In genomic region chr5:142171270-142171669, GRCh38 we compare ENCODE assay signal across 35 cellular contexts.
DNase-seq lines count a peak whose midpoint lies in the region; ATAC-seq, FAIRE-seq and TF ChIP-seq lines count a peak whose summit lies in the region.
"Had no signal": no experiment of that assay in that cellular context is flagged by ENCODE, and none has a peak within 500 bp of the region (broad histone marks: within the 10 kb centered on the region; RNA-seq: fewer than 3 reads in every experiment).

No MANE protein-coding gene starts in this region.

- no peaks in the 10 kb centered on the region for H3K9me2 ChIP-seq in SK-N-SH

- intact Hi-C loops in K562 (cut with micrococcal nuclease) = no loop called here
- intact Hi-C loops in spleen (cut with DNase I; ENCODE audit: low total_unique reads) = no loop called here

- no peaks in the 10 kb centered on the region for H3K27me3 Mint-ChIP-seq in activated CD4-positive, alpha-beta T cell treated with anti-CD3 and anti-CD28 coated beads, Interleukin-2, amount 10 ng/mL, durations not matched to agents 7 days and 5 days
- H3K27me3 Mint-ChIP-seq: activated T-cell treated with anti-CD3 and anti-CD28 coated beads, Interleukin-2, amount 50 U/mL, for 24 hours had no signal

- no TSS peak for BruUV-seq in K562 (replicated peaks; lab: Mats Ljungman, UMichigan)

- TF ChIP-seq CTCF in SK-N-SH (IDR thresholded peaks at IDR 0.05) = 0 out of 2 replicates have a peak, but pooled peaks have one; percentile 17
- peak in 2 of 3 experiments; percentile 8 to 25; a peak in 1 of 6 replicates for TF ChIP-seq CTCF in K562 (IDR thresholded peaks at IDR 0.05 in 2 of 3, conservative IDR thresholded peaks at IDR 0.05 in 1 of 3; ENCODE audit: insufficient read depth in 2 of 3, low read depth in 1 of 3, low read length in 3 of 3)
- TF ChIP-seq CTCF in spleen (IDR thresholded peaks at IDR 0.05 in 8 of 11, conservative IDR thresholded peaks at IDR 0.05 in 3 of 11) = no peak

- ATAC-seq in SK-N-SH treated with all-trans-retinoic acid at 6 μM for 48 hours (no peak), K562 (peak; percentile 43; the same call in 1 of the 3 replicates), esophagus mucosa (peak; percentile 37)
- ATAC-seq: heart right ventricle; stimulated activated naive B cell treated with anti-CD40 and anti-IgM and Interleukin-4, amounts not matched to agents 10 μg/mL and 1 μg/mL and 100 μg/mL, for 72 hours had no signal

- no peak overlapping the region for H3K4me3 Mint-ChIP-seq in activated CD4-positive, alpha-beta T cell treated with anti-CD3 and anti-CD28 coated beads, Interleukin-2, amount 10 ng/mL, durations not matched to agents 7 days and 5 days
- H3K4me3 Mint-ChIP-seq: activated naive CD8-positive, alpha-beta T cell treated with anti-CD3 and anti-CD28 coated beads, Interleukin-2, amount 10 ng/mL, durations not matched to agents 7 days and 5 days; activated T-cell treated with anti-CD3 and anti-CD28 coated beads, Interleukin-2, amount 50 U/mL, for 24 hours; CD4-positive, CD25-positive, alpha-beta regulatory T cell; naive B cell; stimulated activated naive B cell treated with anti-CD40 and anti-IgM and Interleukin-4, amounts not matched to agents 10 μg/mL and 1 μg/mL and 100 μg/mL, for 72 hours had no signal

- H3K9me1 ChIP-seq in K562 (ENCODE audit: control insufficient read depth, insufficient read depth, low read length) = no peaks in the 10 kb centered on the region

- H3F3A ChIP-seq in SK-N-SH (replicated peaks; ENCODE audit: insufficient read depth) = peaks cover 3% of the 10 kb centered on the region

- H3K27me3 ChIP-seq in SK-N-SH (ENCODE audit: insufficient read depth) (no peaks in the 10 kb centered on the region), K562 (ENCODE audit: control insufficient read depth in 2 of 2, insufficient read depth in 2 of 2, low read length in 2 of 2) (peaks cover 31 to 46% of the 10 kb centered on the region in 2 experiments), spleen (replicated peaks in 1 of 7) (peaks cover 0 to 35% (median 0%) of the 10 kb centered on the region in 7 donors)
- H3K27me3 ChIP-seq: heart right ventricle, MG63, SJCRH30, suprapubic skin had no signal

- no peak for FAIRE-seq in K562 (lab: Jason Lieb, UNC)

- no peaks in the 10 kb centered on the region for H4K20me1 ChIP-seq in SK-N-SH (ENCODE audit: insufficient read depth)
- no peaks in the 10 kb centered on the region for H4K20me1 ChIP-seq in K562 (replicated peaks; ENCODE audit: control insufficient read depth, insufficient read depth, low read length)

- no peaks in the 10 kb centered on the region for H3K9me3 Mint-ChIP-seq in activated CD4-positive, alpha-beta T cell treated with anti-CD3 and anti-CD28 coated beads, Interleukin-2, amount 10 ng/mL, durations not matched to agents 7 days and 5 days
- H3K9me3 Mint-ChIP-seq: activated T-cell treated with anti-CD3 and anti-CD28 coated beads, Interleukin-2, amount 50 U/mL, for 24 hours; CD4-positive, CD25-positive, alpha-beta regulatory T cell; naive B cell; stimulated activated naive B cell treated with anti-CD40 and anti-IgM and Interleukin-4, amounts not matched to agents 10 μg/mL and 1 μg/mL and 100 μg/mL, for 72 hours had no signal

- H3K9me3 ChIP-seq in SK-N-SH (no peaks in the 10 kb centered on the region), K562 (replicated peaks; ENCODE audit: control insufficient read depth, insufficient read depth, low read depth, low read length) (no peaks in the 10 kb centered on the region), spleen (no peaks in the 10 kb centered on the region)
- H3K9me3 ChIP-seq: heart right ventricle, MG63, prostate gland, SJCRH30, suprapubic skin had no signal

- no peak overlapping the region for H3K4me3 ChIP-seq in SK-N-SH (ENCODE audit: low read depth in 2 of 2, low read length in 1 of 2)
- H3K4me3 ChIP-seq in K562 = no peak overlapping the region
- H3K4me3 ChIP-seq in spleen = no peak overlapping the region
- H3K4me3 ChIP-seq: coronary artery, GM23248, heart right ventricle, MG63, prostate gland, SJCRH30, suprapubic skin had no signal

- CTCF ChIA-PET in SK-N-SH (lab: Yijun Ruan, JAX) = interaction anchor here (0.9 to 3.0 kb wide), 4 partner anchors 11 to 377 kb away, joined by 3 to 9 read pairs (median 8); no protein-coding TSS in a partner anchor
- CTCF ChIA-PET in K562 (lab: Yijun Ruan, JAX; ENCODE audit: low intra/inter-chr PET ratio) = no interaction called here
- CTCF ChIA-PET in activated CD4-positive, alpha-beta T cell treated with anti-CD3 and anti-CD28 coated beads, Interleukin-2, amount 10 ng/mL, durations not matched to agents 7 days and 5 days (lab: Charles Lee) = interaction anchor here (0.8 kb wide), 1 partner anchor 14 kb away, joined by 3 read pairs; no protein-coding TSS in a partner anchor

- H3K36me3 ChIP-seq in SK-N-SH (replicated peaks in 1 of 2; ENCODE audit: control insufficient read depth in 1 of 2, insufficient read depth in 2 of 2, low read length in 1 of 2) (no peaks in the 10 kb centered on the region), K562 (ENCODE audit: control insufficient read depth, insufficient read depth, low read length) (no peaks in the 10 kb centered on the region), spleen (no peaks in the 10 kb centered on the region)
- H3K36me3 ChIP-seq: heart right ventricle, MG63, prostate gland, SJCRH30, suprapubic skin had no signal

- H3K9ac ChIP-seq in SK-N-SH = no peak overlapping the region
- no peak overlapping the region for H3K9ac ChIP-seq in K562 (ENCODE audit: insufficient read depth in 1 of 2, low read depth in 2 of 2, low read length in 2 of 2)
- H3K9ac ChIP-seq: GM23248 had no signal

- H3K36me3 Mint-ChIP-seq in activated CD4-positive, alpha-beta T cell treated with anti-CD3 and anti-CD28 coated beads, Interleukin-2, amount 10 ng/mL, durations not matched to agents 7 days and 5 days (ENCODE audit: low read depth) = no peaks in the 10 kb centered on the region
- H3K36me3 Mint-ChIP-seq: activated naive CD8-positive, alpha-beta T cell treated with anti-CD3 and anti-CD28 coated beads, Interleukin-2, amount 10 ng/mL, durations not matched to agents 7 days and 5 days; naive B cell; stimulated activated naive B cell treated with anti-CD40 and anti-IgM and Interleukin-4, amounts not matched to agents 10 μg/mL and 1 μg/mL and 100 μg/mL, for 72 hours had no signal

- H3K4me1 Mint-ChIP-seq in activated CD4-positive, alpha-beta T cell treated with anti-CD3 and anti-CD28 coated beads, Interleukin-2, amount 10 ng/mL, durations not matched to agents 7 days and 5 days = no peaks in the 10 kb centered on the region
- H3K4me1 Mint-ChIP-seq: activated naive CD8-positive, alpha-beta T cell treated with anti-CD3 and anti-CD28 coated beads, Interleukin-2, amount 10 ng/mL, durations not matched to agents 7 days and 5 days; CD4-positive, CD25-positive, alpha-beta regulatory T cell; naive B cell; stimulated activated naive B cell treated with anti-CD40 and anti-IgM and Interleukin-4, amounts not matched to agents 10 μg/mL and 1 μg/mL and 100 μg/mL, for 72 hours had no signal

- TF ChIP-seq EP300 in SK-N-SH (IDR thresholded peaks at IDR 0.05; ENCODE audit: borderline replicate concordance in 1 of 2, low read depth in 1 of 2, low read length in 1 of 2) (no peak), K562 (IDR thresholded peaks at IDR 0.05; ENCODE audit: low read length) (no peak)

- H3K79me2 ChIP-seq in SK-N-SH (ENCODE audit: insufficient read depth) (no peaks in the 10 kb centered on the region), K562 (ENCODE audit: control insufficient read depth, insufficient read depth, low read length) (no peaks in the 10 kb centered on the region)

- H3K27ac ChIP-seq in SK-N-SH (ENCODE audit: low read depth in 2 of 2, low read length in 1 of 2) (peak overlapping the region in 1 of 2 experiments; percentile 99; a peak in 2 of 4 replicates), K562 (ENCODE audit: extremely low read depth, low read depth, low read length) (no peak overlapping the region), spleen (no peak overlapping the region)
- H3K27ac ChIP-seq: coronary artery, GM23248, heart right ventricle, prostate gland, SJCRH30, suprapubic skin had no signal

- H3K27ac Mint-ChIP-seq in activated CD4-positive, alpha-beta T cell treated with anti-CD3 and anti-CD28 coated beads, Interleukin-2, amount 10 ng/mL, durations not matched to agents 7 days and 5 days = no peak overlapping the region
- H3K27ac Mint-ChIP-seq: activated naive CD8-positive, alpha-beta T cell treated with anti-CD3 and anti-CD28 coated beads, Interleukin-2, amount 10 ng/mL, durations not matched to agents 7 days and 5 days; activated T-cell treated with anti-CD3 and anti-CD28 coated beads, Interleukin-2, amount 50 U/mL, for 24 hours; CD4-positive, CD25-positive, alpha-beta regulatory T cell; stimulated activated naive B cell treated with anti-CD40 and anti-IgM and Interleukin-4, amounts not matched to agents 10 μg/mL and 1 μg/mL and 100 μg/mL, for 72 hours had no signal

- POLR2A ChIA-PET in SK-N-SH (lab: Yijun Ruan, JAX) (no interaction called here), K562 (lab: Yijun Ruan, JAX) (no interaction called here)
- POLR2A ChIA-PET in activated CD4-positive, alpha-beta T cell treated with anti-CD3 and anti-CD28 coated beads, Interleukin-2, amount 10 ng/mL, durations not matched to agents 7 days and 5 days (lab: Charles Lee) = no interaction called here

- in situ Hi-C loops in K562 (cut with MboI) = no loop called here

- H3K4me2 ChIP-seq in SK-N-SH (no peak overlapping the region), K562 (ENCODE audit: insufficient read depth, low read length) (no peak overlapping the region)

- DNase-seq in SK-N-SH (no peak), K562 (ENCODE audit: extremely low read depth in 1 of 4, low spot score in 3 of 4) (peak in 2 of 4 experiments; percentile 30 to 38), spleen (peak; percentile 23), NCI-H2171 treated with DMSO at 0.1 percent for 48 hours (lab: John Stamatoyannopoulos, UW) (no peak)
- no peak for DNase-seq in activated CD4-positive, alpha-beta T cell treated with anti-CD3 and anti-CD28 coated beads, Interleukin-2, amount 10 ng/mL, durations not matched to agents 7 days and 5 days
- no peak for DNase-seq in stimulated activated CD4-positive, alpha-beta T cell treated with anti-CD3 and anti-CD28 coated beads, Interleukin-4, amount 100 ng/mL, for 4 hours
- DNase-seq: 8988T; activated CD4-positive, alpha-beta T cell treated with anti-CD3 and anti-CD28 coated beads for 48 hours; activated gamma-delta T cell treated with Interleukin-2 at 50 U/mL for 16 hours; activated naive CD8-positive, alpha-beta T cell treated with anti-CD3 and anti-CD28 coated beads, Interleukin-2, amount 10 ng/mL, durations not matched to agents 7 days and 5 days; aorta; Calu3; CD4-positive, CD25-positive, alpha-beta regulatory T cell; DMS79 treated with DMSO at 0.1 percent for 48 hours; effector CD8-positive, alpha-beta T cell; foreskin fibroblast; GF-D8; GM23248; heart right ventricle; KBM-7; MG63; midbrain; naive B cell; NCI-H1417; NCI-H2081 treated with DMSO at 0.1 percent for 48 hours; NCI-H226; NCI-H748 treated with DMSO at 0.1 percent for 48 hours; SJCRH30; stimulated activated naive B cell treated with anti-CD40 and anti-IgM and Interleukin-4, amounts not matched to agents 10 μg/mL and 1 μg/mL and 100 μg/mL, for 72 hours had no signal

- no peak for TF ChIP-seq RAD21 in SK-N-SH (IDR thresholded peaks at IDR 0.05; ENCODE audit: low read length)
- TF ChIP-seq RAD21 in K562 (CRISPR knock-in tag; conservative IDR thresholded peaks at IDR 0.05 in 1 of 2, IDR thresholded peaks at IDR 0.05 in 1 of 2) = 0 out of 4 replicates have a peak, but pooled peaks of 1 of the 2 experiments have one; percentile 4

- H2AFZ ChIP-seq in SK-N-SH (ENCODE audit: low read depth) (no peak overlapping the region), K562 (ENCODE audit: low read depth, low read length) (no peak overlapping the region)
- H2AFZ ChIP-seq: GM23248 had no signal

- TF ChIP-seq POLR2A in K562 (conservative IDR thresholded peaks at IDR 0.05) (no peak), spleen (IDR thresholded peaks at IDR 0.05) (no peak)

- 99% methylated on average over 4 of the region's 4 CpGs for WGBS in SK-N-SH (ENCODE audit: low lambda C conversion rate)
- WGBS in K562 (ENCODE audit: insufficient coverage, low coverage, missing lambda C conversion rate) = 16% methylated on average over 4 of the region's 4 CpGs
- 82 to 93% (median 89%) methylated on average over 4 of the region's 4 CpGs for WGBS in spleen, 5 donors

- H3K4me1 ChIP-seq in SK-N-SH (ENCODE audit: control insufficient read depth in 1 of 2, insufficient read depth in 2 of 2, low read depth in 1 of 2, low read length in 1 of 2) = peaks cover 5 to 53% of the 10 kb centered on the region in 2 experiments
- H3K4me1 ChIP-seq in K562 (replicated peaks in 1 of 2; ENCODE audit: control insufficient read depth in 2 of 2, insufficient read depth in 2 of 2, low read length in 2 of 2) = peaks cover 0 to 4% of the 10 kb centered on the region in 2 experiments; a peak in 2 of 5 replicates
- no peaks in the 10 kb centered on the region for H3K4me1 ChIP-seq in spleen
- H3K4me1 ChIP-seq: prostate gland, suprapubic skin had no signal

Comparison
In these comparisons a context has a peak if more than half of its experiments do, and no peak if none do; other contexts are left out.
1. CTCF ChIP-seq: peak in SK-N-SH (single experiment) and K562 (2 of 3); none in spleen (0 of 11).
2. Of the 27 proteins assayed by ChIP-seq in both K562 and SK-N-SH: peak only in K562: none; only in SK-N-SH: none; in both: CTCF; in neither: 25; mixed calls (peak in some experiments, not most) for 1.